ENCODE assay signal across 19 cellular contexts in genomic region chr6:91434135-91434534, GRCh38.
"Had no signal": no experiment of that assay in that cellular context is flagged by ENCODE, and none has a peak within 500 bp of the region (broad histone marks: within the 10 kb centered on the region; RNA-seq: fewer than 3 reads in every experiment).

No MANE protein-coding gene starts in this region.

- H3K36me3 Mint-ChIP-seq: activated naive CD4-positive, alpha-beta T cell treated with anti-CD3 and anti-CD28 coated beads, Interleukin-2, amount 50 U/mL, for 72 hours; WTC11 had no signal

- H3K27me3 Mint-ChIP-seq: activated T-cell treated with anti-CD3 and anti-CD28 coated beads, Interleukin-2, amount 50 U/mL, for 24 hours; activated T-helper 17 cell treated with anti-CD3 and anti-CD28 coated beads, Interleukin-2, amount 50 U/mL, for 72 hours; central memory CD8-positive, alpha-beta T cell; progenitor cell of endocrine pancreas had no signal

- ATAC-seq: activated naive CD4-positive, alpha-beta T cell treated with anti-CD3 and anti-CD28 coated beads, Interleukin-2, amount 50 U/mL, for 72 hours; activated T-helper 17 cell treated with anti-CD3 and anti-CD28 coated beads, Interleukin-2, amount 50 U/mL, for 72 hours; foreskin keratinocyte; left cardiac atrium; mucosa of descending colon; stimulated activated naive CD8-positive, alpha-beta T cell treated with anti-CD3 and anti-CD28 coated beads, Interleukin-15, Interleukin-2, amounts not matched to agents 100 U/mL and 50 U/mL, for 24 hours; WTC11 had no signal

- H3K4me1 Mint-ChIP-seq: activated T-helper 17 cell treated with anti-CD3 and anti-CD28 coated beads, Interleukin-2, amount 50 U/mL, for 72 hours; central memory CD8-positive, alpha-beta T cell had no signal

- H3K27ac Mint-ChIP-seq: activated naive CD4-positive, alpha-beta T cell treated with anti-CD3 and anti-CD28 coated beads, Interleukin-2, amount 50 U/mL, for 72 hours; activated T-cell treated with anti-CD3 and anti-CD28 coated beads, Interleukin-2, amount 50 U/mL, for 24 hours; activated T-helper 17 cell treated with anti-CD3 and anti-CD28 coated beads, Interleukin-2, amount 50 U/mL, for 72 hours; progenitor cell of endocrine pancreas; WTC11 had no signal

- H3K9me3 Mint-ChIP-seq: activated naive CD4-positive, alpha-beta T cell treated with anti-CD3 and anti-CD28 coated beads, Interleukin-2, amount 50 U/mL, for 72 hours; activated T-cell treated with anti-CD3 and anti-CD28 coated beads, Interleukin-2, amount 50 U/mL, for 24 hours; activated T-helper 17 cell treated with anti-CD3 and anti-CD28 coated beads, Interleukin-2, amount 50 U/mL, for 72 hours; WTC11 had no signal

- DNase-seq: activated CD8-positive, alpha-beta memory T cell treated with anti-CD3 and anti-CD28 coated beads, Interleukin-2, amount 50 U/mL, for 4 hours; activated T-cell treated with anti-CD3 and anti-CD28 coated beads, Interleukin-2, amount 50 U/mL, for 24 hours; aorta; cortex of kidney; effector CD4-positive, alpha-beta T cell; erythroblast; foreskin keratinocyte; left cardiac atrium; mesendoderm; mucosa of descending colon; stimulated activated CD4-positive, alpha-beta T cell treated with anti-CD3 and anti-CD28 coated beads, Interleukin-4, amount 100 ng/mL, for 4 hours; stimulated activated naive CD8-positive, alpha-beta T cell treated with anti-CD3 and anti-CD28 coated beads, Interleukin-15, Interleukin-2, amounts not matched to agents 100 U/mL and 50 U/mL, for 24 hours; T-helper 9 cell; upper lobe of left lung had no signal

- H3K4me3 Mint-ChIP-seq: activated T-cell treated with anti-CD3 and anti-CD28 coated beads, Interleukin-2, amount 50 U/mL, for 24 hours; activated T-helper 17 cell treated with anti-CD3 and anti-CD28 coated beads, Interleukin-2, amount 50 U/mL, for 72 hours; central memory CD8-positive, alpha-beta T cell; WTC11 had no signal
